19 cellular contexts compared by ENCODE assay signal in genomic region chr1:161127649-161128048, GRCh38. TPM values are rescaled to one million over a fixed set of nuclear protein-coding genes. Genes with fewer than 3 reads are reported as not detected.
DNase-seq lines count a peak whose midpoint lies in the region; ATAC-seq and TF ChIP-seq lines count a peak whose summit lies in the region.
"Had no signal": no experiment of that assay in that cellular context is flagged by ENCODE, and none has a peak within 500 bp of the region (broad histone marks: within the 10 kb centered on the region; RNA-seq: fewer than 3 reads in every experiment).

No MANE protein-coding gene starts in this region.

- H3K27ac Mint-ChIP-seq in endothelial cell (ENCODE audit: unreplicated experiment): peak overlapping the region; percentile 10
- H3K27ac Mint-ChIP-seq in stimulated activated effector memory CD8-positive, alpha-beta T cell treated with anti-CD3 and anti-CD28 coated beads, Interleukin-12 subunit alpha, Interleukin-12 subunit beta, amount 100 ng/mL, for 72 hours: peak overlapping the region; percentile 1

- peak overlapping the region; percentile 83 for H3K4me3 Mint-ChIP-seq in endothelial cell (ENCODE audit: unreplicated experiment)
- no peak overlapping the region for H3K4me3 Mint-ChIP-seq in stimulated activated effector memory CD8-positive, alpha-beta T cell treated with anti-CD3 and anti-CD28 coated beads, Interleukin-12 subunit alpha, Interleukin-12 subunit beta, amount 100 ng/mL, for 72 hours
- H3K4me3 Mint-ChIP-seq: activated naive CD4-positive, alpha-beta T cell treated with anti-CD3 and anti-CD28 coated beads for 36 hours had no signal

- DNase-seq in NOMO-1 treated with DMSO at 0.1 percent for 48 hours (lab: John Stamatoyannopoulos, UW; ENCODE audit: unreplicated experiment) (peak; percentile 41), NOMO-1 treated with dmso at 0.1 percent for 144 hours (lab: John Stamatoyannopoulos, UW; ENCODE audit: unreplicated experiment) (no peak), NCI-H1694 treated with DMSO at 0.1 percent for 48 hours (lab: John Stamatoyannopoulos, UW) (peak; percentile 47), endothelial cell (ENCODE audit: low spot score) (no peak), posterior vena cava (ENCODE audit: low spot score) (no peak), foreskin fibroblast (no peak), NCI-H510A (lab: John Stamatoyannopoulos, UW) (no peak)
- DNase-seq in stimulated activated effector memory CD8-positive, alpha-beta T cell treated with anti-CD3 and anti-CD28 coated beads, Interleukin-12 subunit alpha, Interleukin-12 subunit beta, amount 100 ng/mL, for 72 hours (ENCODE audit: low spot score in 2 of 2): no peak
- DNase-seq: activated CD8-positive, alpha-beta memory T cell treated with anti-CD3 and anti-CD28 coated beads, Interleukin-2, amount 50 U/mL, for 4 hours; activated naive CD4-positive, alpha-beta T cell treated with anti-CD3 and anti-CD28 coated beads for 36 hours; hypothalamus; midbrain; NCI-H2171; NCI-H82; stimulated activated CD4-positive, alpha-beta T cell treated with anti-CD3 and anti-CD28 coated beads, Interleukin-4, amount 100 ng/mL, for 24 hours; stimulated activated CD8-positive, alpha-beta memory T cell treated with anti-CD3 and anti-CD28 coated beads, Interleukin-4, amount 100 ng/mL, for 48 hours; T-helper 2 cell; thyroid gland had no signal

- H3K9me3 Mint-ChIP-seq in endothelial cell (ENCODE audit: unreplicated experiment): no peaks in the 10 kb centered on the region
- H3K9me3 Mint-ChIP-seq in stimulated activated effector memory CD8-positive, alpha-beta T cell treated with anti-CD3 and anti-CD28 coated beads, Interleukin-12 subunit alpha, Interleukin-12 subunit beta, amount 100 ng/mL, for 72 hours: no peaks in the 10 kb centered on the region
- H3K9me3 Mint-ChIP-seq: activated naive CD4-positive, alpha-beta T cell treated with anti-CD3 and anti-CD28 coated beads for 36 hours had no signal

- H3K27me3 Mint-ChIP-seq in endothelial cell (ENCODE audit: unreplicated experiment): peaks cover 12% of the 10 kb centered on the region

- H3K36me3 Mint-ChIP-seq in endothelial cell (ENCODE audit: low read depth, unreplicated experiment): peaks cover 48% of the 10 kb centered on the region
- H3K36me3 Mint-ChIP-seq in stimulated activated effector memory CD8-positive, alpha-beta T cell treated with anti-CD3 and anti-CD28 coated beads, Interleukin-12 subunit alpha, Interleukin-12 subunit beta, amount 100 ng/mL, for 72 hours: peaks cover 93% of the 10 kb centered on the region

- H3K4me1 Mint-ChIP-seq in endothelial cell (ENCODE audit: unreplicated experiment): peaks cover 61% of the 10 kb centered on the region
- peaks cover 59% of the 10 kb centered on the region for H3K4me1 Mint-ChIP-seq in stimulated activated effector memory CD8-positive, alpha-beta T cell treated with anti-CD3 and anti-CD28 coated beads, Interleukin-12 subunit alpha, Interleukin-12 subunit beta, amount 100 ng/mL, for 72 hours

- no peak for ATAC-seq in stimulated activated effector memory CD8-positive, alpha-beta T cell treated with anti-CD3 and anti-CD28 coated beads, Interleukin-12 subunit alpha, Interleukin-12 subunit beta, amount 100 ng/mL, for 72 hours
- ATAC-seq: activated CD4-positive, CD25-positive, alpha-beta regulatory T cell treated with anti-CD3 and anti-CD28 coated beads, Interleukin-2, amount 50 U/mL, for 24 hours had no signal

- H3K4me3 ChIP-seq in foreskin fibroblast (ENCODE audit: low read depth in 1 of 2, low read length in 2 of 2): no peak overlapping the region
- H3K4me3 ChIP-seq: thyroid gland had no signal

- TF ChIP-seq CTCF in endothelial cell (IDR thresholded peaks at IDR 0.05; ENCODE audit: unreplicated experiment): no peak
- TF ChIP-seq CTCF in foreskin fibroblast (IDR thresholded peaks at IDR 0.05; ENCODE audit: low read depth, low read length): no peak

- intact Hi-C loops in posterior vena cava (cut with DNase I): no loop called here

RNA-seq across cellular contexts. Expression of gene DEDD, which starts 4.8 kb away (rescaled TPM):
- 133 TPM for total RNA-seq in endothelial cell (ENCODE audit: unreplicated experiment)
- total RNA-seq in posterior vena cava: 10 to 100 TPM; 32.1 to 35.8 TPM

RNA-seq across cellular contexts. Expression of gene NIT1, which starts 9.7 kb away (rescaled TPM):
- total RNA-seq in endothelial cell (ENCODE audit: unreplicated experiment) (20.5 TPM), posterior vena cava (10 to 100 TPM; 23.7 to 29.6 TPM)

RNA-seq across cellular contexts. Expression of gene PFDN2, which starts 9.8 kb away (rescaled TPM):
- total RNA-seq in endothelial cell (ENCODE audit: unreplicated experiment) (73.8 TPM), posterior vena cava (10 to 100 TPM; 35.8 to 43.6 TPM)

RNA-seq across cellular contexts. Expression of gene UFC1, which starts 26.1 kb away (rescaled TPM):
- total RNA-seq in endothelial cell (ENCODE audit: unreplicated experiment): 124 TPM
- 10 to 100 TPM; 54.8 to 63.0 TPM for total RNA-seq in posterior vena cava

RNA-seq across cellular contexts. Expression of gene KLHDC9, which starts 29.5 kb away (rescaled TPM):
- total RNA-seq in endothelial cell (ENCODE audit: unreplicated experiment): 7.3 TPM
- 1 to 10 TPM; 2.4 to 4.2 TPM for total RNA-seq in posterior vena cava

Comparison
In these comparisons a context has a peak if more than half of its experiments do, and no peak if none do; other contexts are left out.
1. DNase-seq: peak in NOMO-1 treated with DMSO at 0.1 percent for 48 hours (single experiment) and NCI-H1694 treated with DMSO at 0.1 percent for 48 hours (single experiment); none in NOMO-1 treated with dmso at 0.1 percent for 144 hours (single experiment), endothelial cell (single experiment), stimulated activated effector memory CD8-positive, alpha-beta T cell treated with anti-CD3 and anti-CD28 coated beads, Interleukin-12 subunit alpha, Interleukin-12 subunit beta, amount 100 ng/mL, for 72 hours (0 of 2), posterior vena cava (single experiment), foreskin fibroblast (0 of 2) and NCI-H510A (single experiment).